Comparison of ENCODE assay signal across 8 cellular contexts in the genomic region with DNA sequence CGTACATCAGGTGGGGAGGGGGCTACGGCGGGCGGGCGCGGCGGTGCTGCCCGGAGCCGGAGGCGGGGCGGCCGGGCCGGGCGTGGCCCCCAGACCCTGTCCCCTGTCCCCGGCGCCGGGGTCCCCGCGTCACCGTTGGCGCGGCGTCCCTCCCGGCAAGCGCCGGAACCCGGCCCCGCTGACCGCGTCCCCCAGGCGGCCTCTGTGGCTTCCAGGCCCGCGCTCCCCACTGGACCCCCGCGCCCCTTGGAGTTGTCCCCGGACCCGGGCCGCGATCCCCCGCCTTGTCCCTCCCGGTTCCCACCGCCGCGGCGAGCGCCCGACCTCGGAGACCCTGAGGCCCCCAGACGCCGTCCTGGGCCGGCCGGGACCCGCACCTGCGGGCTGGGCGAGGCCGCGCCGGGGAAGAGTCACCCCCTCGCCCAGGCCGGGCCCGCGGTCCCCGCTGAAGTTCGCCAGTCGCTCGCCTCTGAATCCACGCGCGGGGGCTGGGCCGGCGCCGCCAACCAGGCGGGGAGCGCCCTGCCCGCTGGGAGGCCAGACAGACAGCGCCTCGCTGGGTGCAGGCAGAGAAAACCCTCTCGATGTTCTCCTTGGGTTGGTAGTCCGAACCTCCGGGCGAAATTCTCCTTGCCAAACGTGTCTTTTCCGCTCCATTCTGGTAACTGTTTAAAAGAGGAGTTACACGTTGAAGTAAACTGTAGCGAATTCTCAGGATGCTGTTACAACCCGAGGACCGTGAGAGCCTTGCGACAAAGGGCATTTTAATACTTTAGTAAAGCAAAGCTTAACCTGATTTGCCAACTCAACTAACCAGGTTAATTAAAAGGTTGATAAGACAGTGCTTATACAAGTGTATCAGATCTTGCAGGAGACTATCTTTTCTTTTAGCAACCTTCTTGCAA. TPM values are rescaled to one million over a fixed set of nuclear protein-coding genes. Genes with fewer than 3 reads are reported as not detected.
DNase-seq lines count a peak whose midpoint lies in the region; ATAC-seq and TF ChIP-seq lines count a peak whose summit lies in the region.

No MANE protein-coding gene starts in this region.

- intact Hi-C loops in activated naive CD4-positive, alpha-beta T cell treated with anti-CD3 and anti-CD28 coated beads for 36 hours (cut with micrococcal nuclease): loop anchor here (1.0 to 10.0 kb wide), 4 partner anchors 55 to 731 kb away; a partner anchor contains a TSS
- intact Hi-C loops in tibial artery (cut with DNase I; ENCODE audit: low total_unique reads): loop anchor here (10.0 kb wide), 1 partner anchor 221 kb away; a partner anchor contains a TSS

- peak overlapping the region; percentile 90 for H3K23ac ChIP-seq in neuronal stem cell (ENCODE audit: low read depth, low read length, poor library complexity)

- ATAC-seq in HG02973 (IDR thresholded peaks at IDR 0.05; ENCODE audit: unreplicated experiment) (peak; percentile 34), gastroesophageal sphincter (peak; percentile 59)

- H3K4ac ChIP-seq in neuronal stem cell (ENCODE audit: low read length): no peak overlapping the region

- 0 to 6% methylated on average over 5 of the region's 88 CpGs for WGBS in gastroesophageal sphincter (ENCODE audit: low coverage in 1 of 2), 2 donors
- no CpG with 5 or more reads among the region's 88 CpGs for WGBS in neuronal stem cell (ENCODE audit: extremely low coverage in 2 of 2, insufficient read length in 2 of 2, insufficient replicate concordance in 1 of 2), 2 donors

- H3K4me2 ChIP-seq in neuronal stem cell (ENCODE audit: insufficient read depth, low read length, poor library complexity, severe bottlenecking): peak overlapping the region; percentile 87

- H3K27ac ChIP-seq in gastroesophageal sphincter (peak overlapping the region; percentile 85 to 94 (median 92)), neuronal stem cell (replicated peaks; ENCODE audit: low read length) (no peak overlapping the region), tibial artery (peak overlapping the region; percentile 89)

- CTCF ChIA-PET in activated naive CD4-positive, alpha-beta T cell treated with anti-CD3 and anti-CD28 coated beads for 36 hours (lab: Charles Lee): no interaction called here

- H2BK12ac ChIP-seq in neuronal stem cell (ENCODE audit: low read length): no peak overlapping the region

- H4K91ac ChIP-seq in neuronal stem cell (ENCODE audit: low read depth, low read length, poor library complexity): no peak overlapping the region

- peak in 2 of 4 experiments; percentile 15 to 35 for TF ChIP-seq CTCF in gastroesophageal sphincter (IDR thresholded peaks at IDR 0.05)
- no peak for TF ChIP-seq CTCF in tibial artery (IDR thresholded peaks at IDR 0.05)

- H2BK5ac ChIP-seq in neuronal stem cell (ENCODE audit: low read length): no peak overlapping the region

- H3K27me3 ChIP-seq in gastroesophageal sphincter (no peaks in the 10 kb centered on the region), neuronal stem cell (ENCODE audit: control insufficient read depth in 3 of 3, insufficient read depth in 3 of 3, low read depth in 1 of 3, low read length in 3 of 3) (no peaks in the 10 kb centered on the region), tibial artery (no peaks in the 10 kb centered on the region)

- no peak overlapping the region for H3K27ac Mint-ChIP-seq in activated naive CD4-positive, alpha-beta T cell treated with anti-CD3 and anti-CD28 coated beads for 36 hours

- peaks cover 7 to 63% (median 16%) of the 10 kb centered on the region in 3 donors for H3K4me1 ChIP-seq in gastroesophageal sphincter
- peaks cover 0 to 2% of the 10 kb centered on the region in 2 donors for H3K4me1 ChIP-seq in neuronal stem cell (ENCODE audit: control insufficient read depth in 2 of 2, insufficient read depth in 1 of 2, low read depth in 1 of 2, low read length in 2 of 2)
- peaks cover 0 to 28% (median 20%) of the 10 kb centered on the region in 4 donors for H3K4me1 ChIP-seq in tibial artery

- H4K8ac ChIP-seq in neuronal stem cell (ENCODE audit: low read depth, low read length): no peak overlapping the region

- DNase-seq in NCI-H82 (lab: John Stamatoyannopoulos, UW) (peak; percentile 42), NCI-H82 treated with DMSO at 0.1 percent for 48 hours (lab: John Stamatoyannopoulos, UW; ENCODE audit: unreplicated experiment) (no peak), RKO (ENCODE audit: low spot score) (peak; percentile 18), neuronal stem cell (ENCODE audit: low spot score) (peak; percentile 23), tibial artery (peak; percentile 29 to 71)
- peak; percentile 56 for DNase-seq in activated naive CD4-positive, alpha-beta T cell treated with anti-CD3 and anti-CD28 coated beads for 36 hours

- peaks cover 2% of the 10 kb centered on the region for H3K79me1 ChIP-seq in neuronal stem cell (ENCODE audit: low read depth, low read length)

- H2AK5ac ChIP-seq in neuronal stem cell (ENCODE audit: low read depth, low read length): no peak overlapping the region

- no peak overlapping the region for H2BK15ac ChIP-seq in neuronal stem cell (ENCODE audit: low read length)

- H3K18ac ChIP-seq in neuronal stem cell (ENCODE audit: low read length): peak overlapping the region; percentile 93

- peak overlapping the region; percentile 97 for H3K4me3 Mint-ChIP-seq in activated naive CD4-positive, alpha-beta T cell treated with anti-CD3 and anti-CD28 coated beads for 36 hours

- H3K9me3 Mint-ChIP-seq in activated naive CD4-positive, alpha-beta T cell treated with anti-CD3 and anti-CD28 coated beads for 36 hours: no peaks in the 10 kb centered on the region

- H3K36me3 Mint-ChIP-seq in activated naive CD4-positive, alpha-beta T cell treated with anti-CD3 and anti-CD28 coated beads for 36 hours (ENCODE audit: low read depth): peaks cover 2% of the 10 kb centered on the region

- H3K36me3 ChIP-seq in gastroesophageal sphincter (no peaks in the 10 kb centered on the region), neuronal stem cell (replicated peaks in 1 of 2; ENCODE audit: control insufficient read depth in 2 of 2, insufficient read depth in 2 of 2, low read length in 2 of 2) (peaks cover 2 to 11% of the 10 kb centered on the region in 2 donors), tibial artery (no peaks in the 10 kb centered on the region)

- peak overlapping the region; percentile 98 for H2AFZ ChIP-seq in neuronal stem cell (ENCODE audit: low read length)

- no peak for TF ChIP-seq EP300 in gastroesophageal sphincter (IDR thresholded peaks at IDR 0.05)

- H3K4me3 ChIP-seq in gastroesophageal sphincter (peak overlapping the region; percentile 63 to 78), neuronal stem cell (ENCODE audit: low read length in 2 of 2) (peak overlapping the region; percentile 93 to 96), tibial artery (peak overlapping the region; percentile 87 to 96)

- TF ChIP-seq POLR2A in gastroesophageal sphincter (IDR thresholded peaks at IDR 0.05): peak; percentile 21 to 41

- no peak overlapping the region for H3K14ac ChIP-seq in neuronal stem cell (ENCODE audit: low read length)

- H3K4me1 Mint-ChIP-seq in activated naive CD4-positive, alpha-beta T cell treated with anti-CD3 and anti-CD28 coated beads for 36 hours (ENCODE audit: low read depth): peaks cover 65% of the 10 kb centered on the region

- no peak overlapping the region for H2BK120ac ChIP-seq in neuronal stem cell (ENCODE audit: low read depth, low read length)

- H3K9me3 ChIP-seq in gastroesophageal sphincter (no peaks in the 10 kb centered on the region), neuronal stem cell (replicated peaks in 1 of 2; ENCODE audit: control insufficient read depth in 2 of 2, insufficient read depth in 1 of 2, low read depth in 1 of 2, low read length in 2 of 2) (no peaks in the 10 kb centered on the region), tibial artery (no peaks in the 10 kb centered on the region)

- H3K27me3 Mint-ChIP-seq in activated naive CD4-positive, alpha-beta T cell treated with anti-CD3 and anti-CD28 coated beads for 36 hours (ENCODE audit: low read depth): no peaks in the 10 kb centered on the region

- H3K9ac ChIP-seq in neuronal stem cell (ENCODE audit: low read depth, low read length, poor library complexity): peak overlapping the region; percentile 97

RNA-seq across cellular contexts. Expression of a gene that starts 0.8 kb away (rescaled TPM):
- 10 to 100 TPM; 10.6 to 11.3 TPM for total RNA-seq in activated naive CD4-positive, alpha-beta T cell treated with anti-CD3 and anti-CD28 coated beads for 36 hours
- total RNA-seq in gastroesophageal sphincter: 10 to 100 TPM; 12.9 to 15.7 (median 14.0) TPM
- 4.3 TPM for polyA plus RNA-seq in neuronal stem cell (2013, experiment 1 of 2)
- 4.7 TPM for polyA plus RNA-seq in neuronal stem cell (2013, experiment 2 of 2)
